14 cellular contexts compared by ENCODE assay signal in genomic region chr4:73609688-73610087, GRCh38. TPM values are rescaled to one million over a fixed set of nuclear protein-coding genes. Genes with fewer than 3 reads are reported as not detected.
DNase-seq lines count a peak whose midpoint lies in the region; ATAC-seq, FAIRE-seq and TF ChIP-seq lines count a peak whose summit lies in the region.
"Had no signal": no experiment of that assay in that cellular context is flagged by ENCODE, and none has a peak within 500 bp of the region (broad histone marks: within the 10 kb centered on the region; RNA-seq: fewer than 3 reads in every experiment).

No MANE protein-coding gene starts in this region.

- no peak for DNase-seq in GM12892 (ENCODE audit: insufficient read length)
- DNase-seq in SK-MEL-5 (ENCODE audit: low read depth, low spot score): peak; percentile 4
- peak; percentile 67 for DNase-seq in fibroblast of pulmonary artery (ENCODE audit: low read depth)
- peak; percentile 32 for DNase-seq in pulmonary artery endothelial cell (ENCODE audit: low read depth, low spot score)
- DNase-seq in globus pallidus (ENCODE audit: low spot score): no peak
- DNase-seq in stimulated activated CD4-positive, alpha-beta T cell treated with anti-CD3 and anti-CD28 coated beads, Interleukin-2, amount 100 ng/mL, for 48 hours: no peak
- DNase-seq: activated naive CD8-positive, alpha-beta T cell treated with anti-CD3 and anti-CD28 coated beads, Interleukin-2, amount 10 ng/mL, durations not matched to agents 7 days and 5 days; CD4-positive, CD25-positive, alpha-beta regulatory T cell; mesendoderm; NCI-H748 treated with DMSO at 0.1 percent for 48 hours; SK-N-SH had no signal

- peak; percentile 50 for FAIRE-seq in GM12892 (lab: Jason Lieb, UNC)

- TF ChIP-seq CTCF in fibroblast of pulmonary artery (IDR thresholded peaks at IDR 0.05; ENCODE audit: low read length, missing control alignments): no peak

- in situ Hi-C loops in SK-MEL-5 (cut with HindIII; ENCODE audit: low pct_unique_long_range_greater_than_20kb, low sequenced_read_pairs): no loop called here

- no peak for ATAC-seq in GM21360 (IDR thresholded peaks at IDR 0.05; ENCODE audit: unreplicated experiment)
- ATAC-seq in HG03469 (IDR thresholded peaks at IDR 0.05; ENCODE audit: unreplicated experiment): no peak

- no peak overlapping the region for H3K4me3 ChIP-seq in fibroblast of pulmonary artery (replicated peaks; ENCODE audit: low read depth, low read length)
- H3K4me3 ChIP-seq: prostate gland had no signal

- no peak for TF ChIP-seq POLR2A in GM12892 (IDR thresholded peaks at IDR 0.05; ENCODE audit: low read depth, low read length)

RNA-seq across cellular contexts. Expression of gene RASSF6, which starts 10.5 kb away (rescaled TPM):
- 0.83 TPM for polyA plus RNA-seq in GM12892 (2012; ENCODE audit: missing spikeins)
- not detected in 2 replicates for total RNA-seq in SK-MEL-5 (2014; rRNA removed; shearing (Covaris generic))
- not detected in 2 replicates for polyA plus RNA-seq in SK-MEL-5 (2015; cell fraction: cytosol; rRNA removed)
- not detected in 2 replicates for polyA plus RNA-seq in SK-MEL-5 (2015; cell fraction: nucleus; rRNA removed)
- not detected in 2 replicates for total RNA-seq in pulmonary artery endothelial cell
- total RNA-seq: CD4-positive, CD25-positive, alpha-beta regulatory T cell had no signal
- polyA plus RNA-seq: SK-N-SH had no signal

Comparison
In these comparisons a context has a peak if more than half of its experiments do, and no peak if none do; other contexts are left out.
1. DNase-seq: peak in SK-MEL-5 (single experiment), fibroblast of pulmonary artery (single experiment) and pulmonary artery endothelial cell (single experiment); none in GM12892 (single experiment), globus pallidus (single experiment) and stimulated activated CD4-positive, alpha-beta T cell treated with anti-CD3 and anti-CD28 coated beads, Interleukin-2, amount 100 ng/mL, for 48 hours (0 of 2).